Comparison of ENCODE assay signal across 27 cellular contexts in genomic region chr22:44831885-44832284, GRCh38.
"Had no signal": no experiment of that assay in that cellular context is flagged by ENCODE, and none has a peak within 500 bp of the region (broad histone marks: within the 10 kb centered on the region; RNA-seq: fewer than 3 reads in every experiment).

No MANE protein-coding gene starts in this region.

- DNase-seq: stimulated activated CD4-positive, alpha-beta T cell treated with anti-CD3 and anti-CD28 coated beads, Interleukin-2, amount 100 ng/mL, for 48 hours; stimulated activated CD4-positive, alpha-beta T cell treated with anti-CD3 and anti-CD28 coated beads, Interleukin-4, amount 100 ng/mL, for 1 hour; stimulated activated CD4-positive, alpha-beta T cell treated with anti-CD3 and anti-CD28 coated beads, Interleukin-4, amount 100 ng/mL, for 24 hours; stimulated activated CD4-positive, alpha-beta T cell treated with anti-CD3 and anti-CD28 coated beads, Interleukin-4, amount 100 ng/mL, for 4 hours; stimulated activated CD8-positive, alpha-beta memory T cell treated with anti-CD3 and anti-CD28 coated beads, Interleukin-4, amount 100 ng/mL, for 48 hours; stimulated activated naive B cell treated with anti-CD40 and anti-IgM and Interleukin-4, amounts not matched to agents 10 μg/mL and 1 μg/mL and 100 μg/mL, for 72 hours; stimulated activated naive CD4-positive, alpha-beta T cell; stimulated activated naive CD4-positive, alpha-beta T cell treated with Interleukin-2 at 50 U/mL for 16 hours; stimulated activated naive CD8-positive, alpha-beta T cell treated with anti-CD3 and anti-CD28 coated beads, Interleukin-15, amount 100 ng/mL, for 72 hours; stimulated activated naive CD8-positive, alpha-beta T cell treated with anti-CD3 and anti-CD28 coated beads, Interleukin-15, Interleukin-2, amounts not matched to agents 100 U/mL and 50 U/mL, for 24 hours; stomach; substantia nigra; testis; thyroid gland; tibial artery; transverse colon; trophoblast cell; upper lobe of left lung; upper lobe of right lung; uterus had no signal

- H3K4me1 ChIP-seq: stomach, suprapubic skin, testis, thyroid gland, tibial artery, tibial nerve, transverse colon, upper lobe of left lung, upper lobe of right lung, uterus, vagina had no signal

- H3K9me3 ChIP-seq: testis, thyroid gland, vagina had no signal

- H3K4me3 ChIP-seq: stomach, suprapubic skin, testis, thoracic aorta, thyroid gland, tibial artery, tibial nerve, transverse colon, upper lobe of left lung, upper lobe of right lung, uterus, vagina had no signal

- H3K27ac ChIP-seq: stomach, suprapubic skin, testis, thoracic aorta, thyroid gland, tibial artery, tibial nerve, transverse colon, upper lobe of left lung, upper lobe of right lung, uterus, vagina had no signal

- ATAC-seq: stimulated activated effector memory CD8-positive, alpha-beta T cell treated with anti-CD3 and anti-CD28 coated beads, Interleukin-12 subunit alpha, Interleukin-12 subunit beta, amount 100 ng/mL, for 72 hours; stimulated activated memory B cell treated with anti-CD40 and anti-IgM and Interleukin-4, amounts not matched to agents 10 μg/mL and 1 μg/mL and 100 μg/mL, for 72 hours; stimulated activated naive B cell treated with anti-CD40 and anti-IgM and Interleukin-4, amounts not matched to agents 10 μg/mL and 1 μg/mL and 100 μg/mL, for 72 hours; stimulated activated naive CD8-positive, alpha-beta T cell treated with anti-CD3 and anti-CD28 coated beads, Interleukin-15, amount 100 ng/mL, for 72 hours; stimulated activated naive CD8-positive, alpha-beta T cell treated with anti-CD3 and anti-CD28 coated beads, Interleukin-15, Interleukin-2, amounts not matched to agents 100 U/mL and 50 U/mL, for 24 hours; upper lobe of right lung had no signal

- FAIRE-seq: urothelium cell line had no signal

- H3K36me3 ChIP-seq: suprapubic skin, thoracic aorta, thyroid gland, upper lobe of left lung, upper lobe of right lung, uterus, vagina had no signal
